In the genomic region with DNA sequence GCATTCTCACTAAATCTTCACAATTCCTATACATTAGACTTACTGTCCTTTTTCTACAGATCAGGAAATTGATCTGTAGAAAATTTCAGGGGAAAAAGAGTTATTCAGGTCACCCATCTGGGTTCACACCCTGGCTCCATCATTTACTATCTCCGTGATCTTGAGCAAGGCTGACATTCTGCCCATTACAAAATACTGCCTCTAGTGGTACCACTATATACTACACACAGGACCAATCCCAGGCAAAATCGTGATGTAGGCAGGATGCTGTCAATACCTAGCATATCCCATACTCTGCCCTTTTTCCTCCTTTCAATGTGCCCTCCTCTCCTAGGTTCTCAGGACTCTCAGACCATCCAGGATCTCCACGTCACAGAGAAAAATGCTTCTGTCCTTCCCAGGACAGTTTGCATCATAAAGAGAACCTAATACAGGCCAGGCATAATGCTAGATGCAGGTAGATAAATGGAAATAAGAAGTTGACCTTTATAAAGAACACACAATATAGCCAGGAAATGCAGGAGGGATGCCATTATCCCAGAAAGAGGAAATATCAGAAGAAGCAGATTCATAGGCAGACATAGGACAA, we compare ENCODE assay signal across 8 cellular contexts.
DNase-seq lines count a peak whose midpoint lies in the region; ATAC-seq, FAIRE-seq and TF ChIP-seq lines count a peak whose summit lies in the region.

No MANE protein-coding gene starts in this region.

- no peak overlapping the region for H2AFZ ChIP-seq in fibroblast of lung (ENCODE audit: low read length)

- H3K27ac Mint-ChIP-seq in activated T-cell treated with anti-CD3 and anti-CD28 coated beads, Interleukin-2, amount 50 U/mL, for 24 hours = no peak overlapping the region
- H3K27ac Mint-ChIP-seq in CD8-positive, alpha-beta memory T cell = no peak overlapping the region

- no peaks in the 10 kb centered on the region for H4K20me1 ChIP-seq in fibroblast of lung (ENCODE audit: control insufficient read depth, extremely low read depth, insufficient read depth, low read length)

- H3K4me2 ChIP-seq in fibroblast of lung (ENCODE audit: extremely low read depth, insufficient read depth, low read length) = no peak overlapping the region

- CTCF ChIA-PET in AG04449 (lab: Yijun Ruan, JAX) = no interaction called here
- CTCF ChIA-PET in CD8-positive, alpha-beta memory T cell (lab: Charles Lee) = no interaction called here

- peaks cover 3% of the 10 kb centered on the region for H3K9me3 Mint-ChIP-seq in activated T-cell treated with anti-CD3 and anti-CD28 coated beads, Interleukin-2, amount 50 U/mL, for 24 hours
- peaks cover 0 to 5% (median 3%) of the 10 kb centered on the region in 5 donors for H3K9me3 Mint-ChIP-seq in CD8-positive, alpha-beta memory T cell

- POLR2A ChIA-PET in AG04449 (lab: Yijun Ruan, JAX) = no interaction called here
- POLR2A ChIA-PET in CD8-positive, alpha-beta memory T cell (lab: Charles Lee) = no interaction called here

- H3K9ac ChIP-seq in fibroblast of lung (ENCODE audit: insufficient read depth, low read length) = no peak overlapping the region

- no peaks in the 10 kb centered on the region for H3K9me3 ChIP-seq in fibroblast of lung (ENCODE audit: control insufficient read depth, insufficient read depth, low read depth, low read length)
- H3K9me3 ChIP-seq in upper lobe of right lung = no peaks in the 10 kb centered on the region
- no peaks in the 10 kb centered on the region for H3K9me3 ChIP-seq in CD8-positive, alpha-beta memory T cell (ENCODE audit: low read length)

- no peaks in the 10 kb centered on the region for H3K27me3 ChIP-seq in fibroblast of lung (ENCODE audit: control insufficient read depth, insufficient read depth, low read length)
- H3K27me3 ChIP-seq in upper lobe of right lung = no peaks in the 10 kb centered on the region
- no peaks in the 10 kb centered on the region for H3K27me3 ChIP-seq in CD8-positive, alpha-beta memory T cell (ENCODE audit: insufficient read depth, low read length, poor library complexity, severe bottlenecking)

- H3K27me3 Mint-ChIP-seq in activated T-cell treated with anti-CD3 and anti-CD28 coated beads, Interleukin-2, amount 50 U/mL, for 24 hours = no peaks in the 10 kb centered on the region
- H3K27me3 Mint-ChIP-seq in CD8-positive, alpha-beta memory T cell = no peaks in the 10 kb centered on the region

- H3K36me3 Mint-ChIP-seq in activated T-cell treated with anti-CD3 and anti-CD28 coated beads, Interleukin-2, amount 50 U/mL, for 24 hours (ENCODE audit: low read depth) = no peaks in the 10 kb centered on the region
- H3K36me3 Mint-ChIP-seq in CD8-positive, alpha-beta memory T cell = no peaks in the 10 kb centered on the region

- no peak overlapping the region for H3K4me3 Mint-ChIP-seq in activated T-cell treated with anti-CD3 and anti-CD28 coated beads, Interleukin-2, amount 50 U/mL, for 24 hours
- no peak overlapping the region for H3K4me3 Mint-ChIP-seq in CD8-positive, alpha-beta memory T cell

- ATAC-seq in HG02678 (IDR thresholded peaks at IDR 0.05; ENCODE audit: unreplicated experiment) (peak; percentile 88), upper lobe of right lung (peak; percentile 46)

- intact Hi-C loops in upper lobe of right lung (cut with DNase I) = no loop called here

- H3K36me3 ChIP-seq in fibroblast of lung (ENCODE audit: control insufficient read depth, insufficient read depth, low read length) (no peaks in the 10 kb centered on the region), upper lobe of right lung (no peaks in the 10 kb centered on the region)
- H3K36me3 ChIP-seq in CD8-positive, alpha-beta memory T cell (ENCODE audit: insufficient read depth, low read length) = no peaks in the 10 kb centered on the region

- no peaks in the 10 kb centered on the region for H3K4me1 Mint-ChIP-seq in activated T-cell treated with anti-CD3 and anti-CD28 coated beads, Interleukin-2, amount 50 U/mL, for 24 hours (ENCODE audit: low read depth)
- no peaks in the 10 kb centered on the region for H3K4me1 Mint-ChIP-seq in CD8-positive, alpha-beta memory T cell

- FAIRE-seq in GM12891 (lab: Jason Lieb, UNC) = peak; percentile 80

- TF ChIP-seq POLR2A in GM12891 (IDR thresholded peaks at IDR 0.05; ENCODE audit: low read depth, low read length) = no peak

- peak; percentile 40 for TF ChIP-seq CTCF in AG04449 (IDR thresholded peaks at IDR 0.05; ENCODE audit: insufficient read depth, low read length, missing control alignments)
- TF ChIP-seq CTCF in fibroblast of lung (conservative IDR thresholded peaks at IDR 0.05 in 1 of 2, IDR thresholded peaks at IDR 0.05 in 1 of 2; ENCODE audit: low read depth in 1 of 2, low read length in 2 of 2) = peak; percentile 46 to 51
- TF ChIP-seq CTCF in upper lobe of right lung (IDR thresholded peaks at IDR 0.05) = peak; percentile 36

- no peaks in the 10 kb centered on the region for H3K79me2 ChIP-seq in fibroblast of lung (ENCODE audit: control insufficient read depth, insufficient read depth, low read length)

- H3K4me1 ChIP-seq in fibroblast of lung (ENCODE audit: control insufficient read depth, extremely low read depth, insufficient read depth, low read length) (no peaks in the 10 kb centered on the region), upper lobe of right lung (no peaks in the 10 kb centered on the region)
- no peaks in the 10 kb centered on the region for H3K4me1 ChIP-seq in CD8-positive, alpha-beta memory T cell (ENCODE audit: insufficient read depth, low read length)

- DNase-seq in AG04449 (ENCODE audit: low read depth, low spot score) (no peak), GM12891 (ENCODE audit: insufficient read length, low spot score) (peak; percentile 2), NCI-H460 (ENCODE audit: extremely low read depth, low read depth) (peak; percentile 19), fibroblast of lung (ENCODE audit: low read depth in 2 of 2) (peak; percentile 1 to 11), upper lobe of right lung (no peak)
- no peak for DNase-seq in activated T-cell treated with anti-CD3 and anti-CD28 coated beads, Interleukin-2, amount 50 U/mL, for 24 hours
- no peak for DNase-seq in CD8-positive, alpha-beta memory T cell

- H3K27ac ChIP-seq in fibroblast of lung (ENCODE audit: insufficient read depth, low read length) (no peak overlapping the region), upper lobe of right lung (no peak overlapping the region)
- no peak overlapping the region for H3K27ac ChIP-seq in CD8-positive, alpha-beta memory T cell (ENCODE audit: low read depth, low read length)

- H3K4me3 ChIP-seq in AG04449 (ENCODE audit: low read depth, low read length) (no peak overlapping the region), fibroblast of lung (replicated peaks in 1 of 4; ENCODE audit: control extremely low read depth in 1 of 4, insufficient read depth in 1 of 4, low read depth in 3 of 4, low read length in 4 of 4) (no peak overlapping the region), upper lobe of right lung (no peak overlapping the region)
- H3K4me3 ChIP-seq in CD8-positive, alpha-beta memory T cell (ENCODE audit: low read length) = no peak overlapping the region

TF ChIP-seq in GM12891, 5 proteins besides CTCF, POLR2A, EP300 and RAD21:
- TF ChIP-seq POLR2AphosphoS5 (IDR thresholded peaks at IDR 0.05; ENCODE audit: low read depth, low read length) = no peak
- TF ChIP-seq TAF1 (IDR thresholded peaks at IDR 0.05; ENCODE audit: low read depth, low read length) = no peak
- no peak for TF ChIP-seq PAX5 (IDR thresholded peaks at IDR 0.05; ENCODE audit: insufficient read depth, low read length, severe bottlenecking)
- no peak for TF ChIP-seq POU2F2 (IDR thresholded peaks at IDR 0.05; ENCODE audit: low read depth, low read length)
- TF ChIP-seq SPI1 (IDR thresholded peaks at IDR 0.05; ENCODE audit: low read depth, low read length) = no peak

Comparison
In these comparisons a context has a peak if more than half of its experiments do, and no peak if none do; other contexts are left out.
1. DNase-seq: peak in GM12891 (single experiment), NCI-H460 (single experiment) and fibroblast of lung (2 of 2); none in AG04449 (single experiment), upper lobe of right lung (single experiment), activated T-cell treated with anti-CD3 and anti-CD28 coated beads, Interleukin-2, amount 50 U/mL, for 24 hours (single experiment) and CD8-positive, alpha-beta memory T cell (0 of 5).
2. Peak in every context shown above with its lines, with median percentiles within 50 percentile points of each other: CTCF ChIP-seq.